ENCODE assay signal across 9 cellular contexts in the genomic region with DNA sequence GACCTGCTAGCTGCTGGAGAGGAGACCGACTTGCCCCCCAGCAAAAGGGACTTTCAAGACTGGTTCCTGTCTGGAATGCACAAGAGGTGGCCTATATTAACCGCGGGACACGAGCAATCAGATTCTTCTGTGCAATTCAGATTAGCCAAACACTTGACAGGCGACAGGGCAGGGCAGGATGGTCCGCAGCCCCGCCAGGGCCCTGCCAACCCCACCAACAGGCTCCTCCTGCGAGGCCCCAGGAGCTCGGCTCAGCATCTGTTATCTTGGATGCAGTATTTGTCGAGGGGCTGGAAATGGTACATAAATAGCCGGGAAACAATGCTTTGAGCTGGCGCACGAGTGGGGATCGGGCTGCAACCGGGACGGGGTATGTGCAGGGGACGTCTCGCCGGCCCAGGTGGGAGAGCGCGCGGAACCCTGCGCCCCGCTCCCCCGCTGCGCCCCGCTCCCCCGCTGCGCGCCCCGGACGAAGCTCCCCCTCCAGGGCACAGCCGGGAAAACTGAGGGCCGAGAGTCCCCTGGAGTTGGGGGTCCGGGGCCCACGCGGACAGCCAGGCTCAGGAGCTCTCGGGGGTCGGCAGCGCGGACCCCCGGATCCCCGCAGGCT. TPM values are rescaled to one million over a fixed set of nuclear protein-coding genes. Genes with fewer than 3 reads are reported as not detected.
DNase-seq lines count a peak whose midpoint lies in the region; ATAC-seq, FAIRE-seq and TF ChIP-seq lines count a peak whose summit lies in the region.
"Had no signal": no experiment of that assay in that cellular context is flagged by ENCODE, and none has a peak within 500 bp of the region (broad histone marks: within the 10 kb centered on the region; RNA-seq: fewer than 3 reads in every experiment).

No MANE protein-coding gene starts in this region.

- no peak for TF ChIP-seq POLR2A in lower leg skin (IDR thresholded peaks at IDR 0.05)
- TF ChIP-seq POLR2A in upper lobe of left lung (IDR thresholded peaks at IDR 0.05), result no peak

- intact Hi-C loops in lower leg skin (cut with DNase I; ENCODE audit: low total_unique reads), result loop anchor here (10.0 kb wide), 1 partner anchor 78 kb away; no protein-coding TSS in a partner anchor

- H3K4me3 ChIP-seq in lower leg skin (ENCODE audit: low read depth, poor library complexity, severe bottlenecking) (peak overlapping the region; percentile 43), upper lobe of left lung (peak overlapping the region; percentile 56 to 81 (median 70))

- ATAC-seq in upper lobe of left lung (ENCODE audit: low FRiP score in 2 of 2) (peak in 1 of 2 donors; percentile 1), GM21381 (IDR thresholded peaks at IDR 0.05; ENCODE audit: unreplicated experiment) (no peak), GM18511 (IDR thresholded peaks at IDR 0.05; ENCODE audit: unreplicated experiment) (no peak)

- no peaks in the 10 kb centered on the region for H3K9me3 ChIP-seq in upper lobe of left lung

- peaks cover 0 to under 1% (median 0%) of the 10 kb centered on the region in 4 donors for H3K36me3 ChIP-seq in upper lobe of left lung

- no peak for TF ChIP-seq CTCF in 22Rv1 (IDR thresholded peaks at IDR 0.05)
- no peak for TF ChIP-seq CTCF in lower leg skin (IDR thresholded peaks at IDR 0.05)
- TF ChIP-seq CTCF in upper lobe of left lung (IDR thresholded peaks at IDR 0.05), result peak in 2 of 6 experiments; percentile 2 to 10

- H3K4me1 ChIP-seq in upper lobe of left lung, result peaks cover 10 to 41% (median 21%) of the 10 kb centered on the region in 4 donors

- 2 to 4% methylated on average over 8 to 28 of the region's 43 CpGs for WGBS in lower leg skin, 2 donors
- 0 to 5% methylated on average over 14 to 15 of the region's 43 CpGs for WGBS in upper lobe of left lung, 2 donors

- no peak for TF ChIP-seq EP300 in upper lobe of left lung (IDR thresholded peaks at IDR 0.05)

- DNase-seq in HTR-8/SVneo (ENCODE audit: insufficient read length, low spot score) (peak; percentile 40), astrocyte of the hippocampus (ENCODE audit: low read depth, low spot score) (peak; percentile 34), lower leg skin (ENCODE audit: low spot score in 2 of 2) (no peak), upper lobe of left lung (no peak), OCI-M2 (lab: John Stamatoyannopoulos, UW; ENCODE audit: unreplicated experiment) (no peak)

- H3K27ac ChIP-seq in 22Rv1 (peak overlapping the region; percentile 32; the same call in 1 of the 2 replicates), upper lobe of left lung (peak overlapping the region; percentile 64 to 86 (median 78))

- peak; percentile 13 for FAIRE-seq in HTR-8/SVneo (lab: Jason Lieb, UNC)

- H3K27me3 ChIP-seq in upper lobe of left lung, result peaks cover 0 to 9% (median 0%) of the 10 kb centered on the region in 4 donors

RNA-seq across cellular contexts. Expression of a gene that starts 0.7 kb away (rescaled TPM):
- total RNA-seq in lower leg skin (1 to 10 TPM; 1.5 to 2.6 (median 2.1) TPM), upper lobe of left lung (10 to 100 TPM in 5 of 6 donors, 1 to 10 TPM in 1; 7.9 to 42.8 (median 13.0) TPM)

RNA-seq across cellular contexts. Expression of a gene that starts 21.0 kb away (rescaled TPM):
- total RNA-seq in lower leg skin, result under 1 TPM in 1 of 4 donors, not detected in 3; 0.08 TPM
- total RNA-seq in upper lobe of left lung, result 1 to 10 TPM in 1 of 6 donors, under 1 TPM in 5; 0.10 to 2.1 (median 0.39) TPM
- total RNA-seq: activated naive CD4-positive, alpha-beta T cell treated with anti-CD3 and anti-CD28 coated beads, Interleukin-2, amount 50 U/mL, for 72 hours had no signal

Comparison
In these comparisons a context has a peak if more than half of its experiments do, and no peak if none do; other contexts are left out.
1. DNase-seq: peak in HTR-8/SVneo (single experiment) and astrocyte of the hippocampus (single experiment); none in lower leg skin (0 of 2), upper lobe of left lung (0 of 2) and OCI-M2 (single experiment).